1 cellular context compared by ENCODE assay signal in the genomic region with DNA sequence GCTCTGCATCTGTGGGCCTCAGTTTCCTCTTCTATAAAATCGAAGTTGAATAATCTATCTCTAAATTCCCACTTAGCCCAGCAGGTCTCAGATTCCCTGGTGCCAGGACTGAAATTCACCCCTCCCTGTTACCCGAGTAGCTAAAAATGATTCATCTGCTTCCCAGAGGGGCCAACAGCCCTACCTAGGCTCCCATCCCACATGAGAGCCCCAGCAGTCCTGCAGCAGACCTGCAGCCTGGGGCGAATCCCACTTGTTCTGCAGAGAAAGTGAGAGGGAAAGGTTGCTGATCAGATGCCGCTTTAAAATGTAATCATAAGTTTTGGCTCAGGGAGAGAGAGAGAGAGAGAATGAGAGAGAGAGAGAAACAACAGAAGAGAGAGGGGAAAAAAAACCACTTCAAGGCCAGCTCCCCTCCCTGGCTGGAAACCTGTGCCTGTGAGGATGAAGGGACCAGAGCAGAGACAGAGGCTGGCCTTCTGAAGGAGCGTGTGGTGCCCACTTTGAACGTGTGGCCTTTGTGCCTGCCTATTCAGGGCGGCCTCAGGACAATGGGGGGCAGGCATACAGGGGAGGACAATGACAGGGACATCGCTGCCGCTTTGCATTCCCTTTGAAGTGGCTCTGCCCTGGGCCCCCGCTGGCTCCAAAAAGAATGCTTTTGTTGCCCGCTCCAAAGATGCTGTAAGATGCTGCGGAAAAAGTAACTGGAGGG.
TF ChIP-seq lines count a peak whose summit lies in the region.

No MANE protein-coding gene starts in this region.

TF ChIP-seq in WTC11, 78 proteins besides CTCF, POLR2A, EP300 and RAD21 (continued from another document):
- no peak for TF ChIP-seq CBFB (CRISPR knock-in tag; IDR thresholded peaks at IDR 0.05; ENCODE audit: low read depth)
- TF ChIP-seq, protein P1, sequence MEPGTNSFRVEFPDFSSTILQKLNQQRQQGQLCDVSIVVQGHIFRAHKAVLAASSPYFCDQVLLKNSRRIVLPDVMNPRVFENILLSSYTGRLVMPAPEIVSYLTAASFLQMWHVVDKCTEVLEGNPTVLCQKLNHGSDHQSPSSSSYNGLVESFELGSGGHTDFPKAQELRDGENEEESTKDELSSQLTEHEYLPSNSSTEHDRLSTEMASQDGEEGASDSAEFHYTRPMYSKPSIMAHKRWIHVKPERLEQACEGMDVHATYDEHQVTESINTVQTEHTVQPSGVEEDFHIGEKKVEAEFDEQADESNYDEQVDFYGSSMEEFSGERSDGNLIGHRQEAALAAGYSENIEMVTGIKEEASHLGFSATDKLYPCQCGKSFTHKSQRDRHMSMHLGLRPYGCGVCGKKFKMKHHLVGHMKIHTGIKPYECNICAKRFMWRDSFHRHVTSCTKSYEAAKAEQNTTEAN (CRISPR knock-in tag; IDR thresholded peaks at IDR 0.05): no peak
- no peak for TF ChIP-seq NR1H2 (CRISPR knock-in tag; IDR thresholded peaks at IDR 0.05)
- no peak for TF ChIP-seq GTF2I (CRISPR knock-in tag; conservative IDR thresholded peaks at IDR 0.05)
- TF ChIP-seq TP53 (CRISPR knock-in tag; IDR thresholded peaks at IDR 0.05): no peak
- no peak for TF ChIP-seq STAT6 (CRISPR knock-in tag; conservative IDR thresholded peaks at IDR 0.05; ENCODE audit: low read depth)
- no peak for TF ChIP-seq FOXP1 (CRISPR knock-in tag; IDR thresholded peaks at IDR 0.05; ENCODE audit: borderline replicate concordance)
- TF ChIP-seq, protein P2, sequence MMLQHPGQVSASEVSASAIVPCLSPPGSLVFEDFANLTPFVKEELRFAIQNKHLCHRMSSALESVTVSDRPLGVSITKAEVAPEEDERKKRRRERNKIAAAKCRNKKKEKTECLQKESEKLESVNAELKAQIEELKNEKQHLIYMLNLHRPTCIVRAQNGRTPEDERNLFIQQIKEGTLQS (CRISPR knock-in tag; conservative IDR thresholded peaks at IDR 0.05): no peak
- no peak for TF ChIP-seq ZBTB21 (CRISPR knock-in tag; IDR thresholded peaks at IDR 0.05; ENCODE audit: borderline replicate concordance)
- TF ChIP-seq MYBL2 (CRISPR knock-in tag; IDR thresholded peaks at IDR 0.05): no peak
- TF ChIP-seq ARID4B (CRISPR knock-in tag; IDR thresholded peaks at IDR 0.05; ENCODE audit: borderline replicate concordance): no peak
- no peak for TF ChIP-seq HMGXB4 (CRISPR knock-in tag; IDR thresholded peaks at IDR 0.05)
